ENCODE assay signal across 8 cellular contexts in genomic region chr6:26025894-26026832, GRCh38.
DNase-seq lines count a peak whose midpoint lies in the region; ATAC-seq and TF ChIP-seq lines count a peak whose summit lies in the region.

No MANE protein-coding gene starts in this region.

- no peaks in the 10 kb centered on the region for H3K36me3 Mint-ChIP-seq in activated naive CD8-positive, alpha-beta T cell

- H3K27ac Mint-ChIP-seq in activated naive CD8-positive, alpha-beta T cell = peak overlapping the region; percentile 98

- DNase-seq in GM04504 (ENCODE audit: low read depth) = peak; percentile 84
- DNase-seq in NCI-H1092 treated with DMSO at 0.1 percent for 48 hours (lab: John Stamatoyannopoulos, UW) = peak; percentile 84
- DNase-seq in cardiac muscle cell (ENCODE audit: low read depth in 1 of 2, low spot score in 1 of 2) = peak; percentile 96 to 97
- DNase-seq in upper lobe of right lung = peak; percentile 95

- no peaks in the 10 kb centered on the region for H3K27me3 Mint-ChIP-seq in activated naive CD8-positive, alpha-beta T cell

- TF ChIP-seq CTCF in cardiac muscle cell (IDR thresholded peaks at IDR 0.05; ENCODE audit: low read depth, low read length) (peak; percentile 90), parathyroid adenoma (IDR thresholded peaks at IDR 0.05) (peak; percentile 95), upper lobe of right lung (IDR thresholded peaks at IDR 0.05) (peak; percentile 79)

- H3K36me3 ChIP-seq in cardiac muscle cell (no peaks in the 10 kb centered on the region), parathyroid adenoma (ENCODE audit: control insufficient read depth, insufficient read depth, low read length) (no peaks in the 10 kb centered on the region), upper lobe of right lung (no peaks in the 10 kb centered on the region)

- no peaks in the 10 kb centered on the region for H3K79me2 ChIP-seq in parathyroid adenoma

- no peaks in the 10 kb centered on the region for H3K9me3 Mint-ChIP-seq in activated naive CD8-positive, alpha-beta T cell (ENCODE audit: low read depth)

- intact Hi-C loops in upper lobe of right lung (cut with DNase I) = no loop called here

- peak; percentile 37 for ATAC-seq in HG02588 (IDR thresholded peaks at IDR 0.05; ENCODE audit: unreplicated experiment)
- peak; percentile 65 for ATAC-seq in SK-N-SH treated with all-trans-retinoic acid at 6 μM for 48 hours
- peak; percentile 76 for ATAC-seq in upper lobe of right lung

- peaks cover 39% of the 10 kb centered on the region for H3K4me1 Mint-ChIP-seq in activated naive CD8-positive, alpha-beta T cell (ENCODE audit: low read depth)

- peak overlapping the region; percentile 98 for H3K4me2 ChIP-seq in parathyroid adenoma (ENCODE audit: low read length)

- peak overlapping the region; percentile 91 for H3K4me3 Mint-ChIP-seq in activated naive CD8-positive, alpha-beta T cell

- H3K9me3 ChIP-seq in cardiac muscle cell (ENCODE audit: low read depth) (no peaks in the 10 kb centered on the region), parathyroid adenoma (ENCODE audit: control insufficient read depth, low read length) (no peaks in the 10 kb centered on the region), upper lobe of right lung (no peaks in the 10 kb centered on the region)

- H3K27ac ChIP-seq in cardiac muscle cell (peak overlapping the region; percentile 86), parathyroid adenoma (peak overlapping the region; percentile 96), upper lobe of right lung (peak overlapping the region; percentile 91)

- peak overlapping the region; percentile 65 for H2AFZ ChIP-seq in parathyroid adenoma

- H3K9ac ChIP-seq in parathyroid adenoma = peak overlapping the region; percentile 68

- H3K4me3 ChIP-seq in cardiac muscle cell (peak overlapping the region; percentile 61), parathyroid adenoma (ENCODE audit: low read depth, low read length) (peak overlapping the region; percentile 77), upper lobe of right lung (peak overlapping the region; percentile 66)

- peaks cover 23% of the 10 kb centered on the region for H3K4me1 ChIP-seq in cardiac muscle cell (ENCODE audit: low read depth)
- peaks cover 7% of the 10 kb centered on the region for H3K4me1 ChIP-seq in parathyroid adenoma
- H3K4me1 ChIP-seq in upper lobe of right lung = peaks cover 18% of the 10 kb centered on the region

- H3K27me3 ChIP-seq in cardiac muscle cell = no peaks in the 10 kb centered on the region
- H3K27me3 ChIP-seq in parathyroid adenoma (ENCODE audit: control insufficient read depth, insufficient read depth, low read length) = no peaks in the 10 kb centered on the region
- no peaks in the 10 kb centered on the region for H3K27me3 ChIP-seq in upper lobe of right lung

TF ChIP-seq in SK-N-SH treated with all-trans-retinoic acid at 6 μM for 48 hours, 23 proteins besides CTCF, POLR2A, EP300 and RAD21:
- TF ChIP-seq TSHZ2 (CRISPR knock-in tag; IDR thresholded peaks at IDR 0.05) (0 out of 2 replicates have a peak, but pooled peaks have one; percentile 21), RARB (CRISPR knock-in tag; IDR thresholded peaks at IDR 0.05) (no peak), CREB5 (CRISPR knock-in tag; IDR thresholded peaks at IDR 0.05; ENCODE audit: low read depth) (peak; percentile 70), ESRRG (CRISPR knock-in tag; IDR thresholded peaks at IDR 0.05) (peak; percentile 78; the same call in 1 of the 2 replicates), SNAI2 (CRISPR knock-in tag; IDR thresholded peaks at IDR 0.05) (peak; percentile 90), ISL1 (CRISPR knock-in tag; IDR thresholded peaks at IDR 0.05) (no peak), GLIS3 (CRISPR knock-in tag; IDR thresholded peaks at IDR 0.05) (peak; percentile 88), ZNF8 (CRISPR knock-in tag; IDR thresholded peaks at IDR 0.05) (peak; percentile 31; the same call in 1 of the 2 replicates), ZC3H10 (CRISPR knock-in tag; IDR thresholded peaks at IDR 0.05) (0 out of 2 replicates have a peak, but pooled peaks have one; percentile 16), CSDC2 (CRISPR knock-in tag; IDR thresholded peaks at IDR 0.05) (no peak), ARNTL (CRISPR knock-in tag; IDR thresholded peaks at IDR 0.05; ENCODE audit: borderline replicate concordance, low read depth) (peak; percentile 79; the same call in 1 of the 2 replicates), ZNF70 (CRISPR knock-in tag; IDR thresholded peaks at IDR 0.05) (no peak)

Comparison
In these comparisons a context has a peak if more than half of its experiments do, and no peak if none do; other contexts are left out.
1. Peak in every context shown above with its lines: DNase-seq, ATAC-seq, H3K4me3 ChIP-seq and H3K27ac ChIP-seq.